19 cellular contexts compared by ENCODE assay signal in genomic region chr1:94017155-94017829, GRCh38.
DNase-seq lines count a peak whose midpoint lies in the region; ATAC-seq, FAIRE-seq and TF ChIP-seq lines count a peak whose summit lies in the region.
"Had no signal": no experiment of that assay in that cellular context is flagged by ENCODE, and none has a peak within 500 bp of the region (broad histone marks: within the 10 kb centered on the region; RNA-seq: fewer than 3 reads in every experiment).

No MANE protein-coding gene starts in this region.

- intact Hi-C loops in MCF 10A (cut with micrococcal nuclease) = no loop called here
- intact Hi-C loops in breast epithelium (cut with DNase I; ENCODE audit: low total_unique reads) = no loop called here
- intact Hi-C loops in upper lobe of right lung (cut with DNase I) = no loop called here

- H3K9me3 ChIP-seq in breast epithelium = no peaks in the 10 kb centered on the region
- H3K9me3 ChIP-seq in upper lobe of right lung = no peaks in the 10 kb centered on the region
- H3K9me3 ChIP-seq: heart left ventricle had no signal

- no peak for FAIRE-seq in bronchial epithelial cell (lab: Jason Lieb, UNC)
- FAIRE-seq: GM12878, HepG2 had no signal

- H3K9me3 Mint-ChIP-seq in MCF 10A (ENCODE audit: unreplicated experiment) = no peaks in the 10 kb centered on the region
- H3K9me3 Mint-ChIP-seq: activated B cell treated with CpG ODN at 0.5 μM for 24 hours, naive B cell had no signal

- no peak for TF ChIP-seq POLR2A in breast epithelium (IDR thresholded peaks at IDR 0.05)

- H3K27me3 ChIP-seq in breast epithelium (no peaks in the 10 kb centered on the region), bronchial epithelial cell (ENCODE audit: control insufficient read depth, insufficient read depth, low read length) (no peaks in the 10 kb centered on the region), upper lobe of right lung (no peaks in the 10 kb centered on the region)
- H3K27me3 ChIP-seq: heart left ventricle had no signal

- POLR2A ChIA-PET in MCF 10A (lab: Yijun Ruan, JAX) = no interaction called here
- POLR2A ChIA-PET in HEK293T (lab: Yijun Ruan, JAX) = no interaction called here

- TF ChIP-seq CTCF in MCF 10A (IDR thresholded peaks at IDR 0.05; ENCODE audit: unreplicated experiment) (no peak), breast epithelium (IDR thresholded peaks at IDR 0.05) (no peak), bronchial epithelial cell (IDR thresholded peaks at IDR 0.05; ENCODE audit: insufficient read depth, low read length, severe bottlenecking) (no peak), upper lobe of right lung (IDR thresholded peaks at IDR 0.05) (no peak), foreskin fibroblast (IDR thresholded peaks at IDR 0.05; ENCODE audit: low read depth, low read length) (no peak)

- H3K4me3 ChIP-seq in breast epithelium (no peak overlapping the region), bronchial epithelial cell (ENCODE audit: low read depth, low read length) (no peak overlapping the region), upper lobe of right lung (no peak overlapping the region), foreskin fibroblast (ENCODE audit: low read depth in 1 of 2, low read length in 2 of 2) (no peak overlapping the region)
- H3K4me3 ChIP-seq: GM12878, heart left ventricle had no signal

- peak; percentile 17 for ATAC-seq in upper lobe of right lung
- ATAC-seq in HG03097 (IDR thresholded peaks at IDR 0.05; ENCODE audit: low FRiP score, unreplicated experiment) = no peak
- ATAC-seq: GM12878, heart left ventricle, HepG2, left lobe of liver had no signal

- BruUV-seq in MCF 10A (replicated peaks; lab: Mats Ljungman, UMichigan) = no TSS peak

- no peaks in the 10 kb centered on the region for H3K27me3 Mint-ChIP-seq in MCF 10A (ENCODE audit: insufficient read depth, unreplicated experiment)

- DNase-seq in MCF 10A (ENCODE audit: unreplicated experiment) (peak; percentile 36), breast epithelium (ENCODE audit: low spot score in 2 of 2) (no peak), OCI-M1 (lab: John Stamatoyannopoulos, UW) (peak; percentile 26), bronchial epithelial cell (ENCODE audit: low read depth) (peak; percentile 86), upper lobe of right lung (no peak), foreskin fibroblast (no peak), HEK293T (ENCODE audit: extremely low spot score) (no peak)
- DNase-seq: activated B cell treated with CpG ODN at 0.5 μM for 24 hours; cerebellar nuclear complex; heart left ventricle; naive B cell; NCI-H1417 treated with DMSO at 0.1 percent for 48 hours; NCI-H510A treated with DMSO at 0.1 percent for 48 hours; SHP77; stimulated activated naive CD4-positive, alpha-beta T cell had no signal

- no peak overlapping the region for H3K4me3 Mint-ChIP-seq in MCF 10A (ENCODE audit: unreplicated experiment)
- H3K4me3 Mint-ChIP-seq: activated B cell treated with CpG ODN at 0.5 μM for 24 hours, naive B cell had no signal

- CTCF ChIA-PET in MCF 10A (lab: Yijun Ruan, JAX) (interaction anchor here (1.0 to 3.7 kb wide), 4 partner anchors 8 to 319 kb away, joined by 3 to 31 read pairs (median 4); no protein-coding TSS in a partner anchor), HEK293T (lab: Yijun Ruan, JAX) (interaction anchor here (3.2 kb wide), 1 partner anchor 9 kb away, joined by 15 read pairs; no protein-coding TSS in a partner anchor)

- H3K36me3 Mint-ChIP-seq in MCF 10A (ENCODE audit: insufficient read depth, unreplicated experiment) = no peaks in the 10 kb centered on the region
- H3K36me3 Mint-ChIP-seq: naive B cell had no signal

- H3K27ac ChIP-seq in breast epithelium = no peak overlapping the region
- no peak overlapping the region for H3K27ac ChIP-seq in upper lobe of right lung
- H3K27ac ChIP-seq: heart left ventricle had no signal

- H3K36me3 ChIP-seq in breast epithelium = no peaks in the 10 kb centered on the region
- H3K36me3 ChIP-seq in bronchial epithelial cell (ENCODE audit: control insufficient read depth, insufficient read depth, low read length) = no peaks in the 10 kb centered on the region
- no peaks in the 10 kb centered on the region for H3K36me3 ChIP-seq in upper lobe of right lung
- H3K36me3 ChIP-seq: heart left ventricle had no signal

- no peak overlapping the region for H3K27ac Mint-ChIP-seq in MCF 10A (ENCODE audit: low read depth, unreplicated experiment)
- H3K27ac Mint-ChIP-seq: activated B cell treated with CpG ODN at 0.5 μM for 24 hours, naive B cell had no signal

- peaks cover 20% of the 10 kb centered on the region for H3K4me1 Mint-ChIP-seq in MCF 10A (ENCODE audit: insufficient read depth, unreplicated experiment)
- H3K4me1 Mint-ChIP-seq: activated B cell treated with CpG ODN at 0.5 μM for 24 hours, naive B cell had no signal

- no peaks in the 10 kb centered on the region for H3K4me1 ChIP-seq in breast epithelium
- H3K4me1 ChIP-seq in upper lobe of right lung = peaks cover 18% of the 10 kb centered on the region

TF ChIP-seq in HEK293T, 16 proteins besides CTCF, POLR2A, EP300 and RAD21:
- TF ChIP-seq ARNT (IDR thresholded peaks at IDR 0.05) (no peak), SUZ12 (IDR thresholded peaks at IDR 0.05) (no peak), TARDBP (IDR thresholded peaks at IDR 0.05) (no peak), NFRKB (IDR thresholded peaks at IDR 0.05) (no peak)

Comparison
In these comparisons a context has a peak if more than half of its experiments do, and no peak if none do; other contexts are left out.
1. DNase-seq: peak in MCF 10A (single experiment), OCI-M1 (single experiment) and bronchial epithelial cell (single experiment); none in breast epithelium (0 of 2), upper lobe of right lung (single experiment), foreskin fibroblast (0 of 2) and HEK293T (single experiment).